In genomic region chr15:66075947-66076346, GRCh38 we compare ENCODE assay signal across 22 cellular contexts.
A peak's percentile ranks its signal among the peaks of the same experiment; 100 is the strongest.
DNase-seq lines count a peak whose midpoint lies in the region; ATAC-seq and TF ChIP-seq lines count a peak whose summit lies in the region.
"Had no signal": no experiment of that assay in that cellular context is flagged by ENCODE, and none has a peak within 500 bp of the region (broad histone marks: within the 10 kb centered on the region; RNA-seq: fewer than 3 reads in every experiment).

No MANE protein-coding gene starts in this region.

- H3K4me3 ChIP-seq in HEK293 (ENCODE audit: low read depth, low read length), result no peak overlapping the region
- no peak overlapping the region for H3K4me3 ChIP-seq in RWPE2 (ENCODE audit: severe bottlenecking)
- no peak overlapping the region for H3K4me3 ChIP-seq in WERI-Rb-1 (ENCODE audit: low read depth, low read length)
- H3K4me3 ChIP-seq: BLaER1 had no signal

- H3K36me3 ChIP-seq in HEK293 (ENCODE audit: control insufficient read depth in 2 of 2, insufficient read depth in 1 of 2, low read length in 2 of 2), result no peaks in the 10 kb centered on the region
- no peaks in the 10 kb centered on the region for H3K36me3 ChIP-seq in RWPE2 (ENCODE audit: low read depth)
- H3K36me3 ChIP-seq in WERI-Rb-1, result no peaks in the 10 kb centered on the region
- H3K36me3 ChIP-seq: BE2C, BLaER1 had no signal

- H3K27me3 ChIP-seq in RWPE2 (ENCODE audit: insufficient read depth, poor library complexity, severe bottlenecking) (no peaks in the 10 kb centered on the region), WERI-Rb-1 (ENCODE audit: insufficient read depth, low read depth, severe bottlenecking) (no peaks in the 10 kb centered on the region)
- H3K27me3 ChIP-seq: BE2C, BLaER1 had no signal

- H3K4me1 ChIP-seq in HEK293 (ENCODE audit: control insufficient read depth, insufficient read depth, low read length), result no peaks in the 10 kb centered on the region
- H3K4me1 ChIP-seq in RWPE2 (ENCODE audit: insufficient read depth, poor library complexity, severe bottlenecking), result no peaks in the 10 kb centered on the region
- H3K4me1 ChIP-seq: BE2C had no signal

- H3K9me3 ChIP-seq in HEK293 (ENCODE audit: control insufficient read depth, insufficient read depth, low read depth, low read length) (no peaks in the 10 kb centered on the region), RWPE2 (ENCODE audit: severe bottlenecking) (no peaks in the 10 kb centered on the region), WERI-Rb-1 (ENCODE audit: severe bottlenecking) (no peaks in the 10 kb centered on the region)
- H3K9me3 ChIP-seq: BE2C, BLaER1 had no signal

- POLR2A ChIA-PET in HEK293 (lab: Yijun Ruan, JAX), result no interaction called here

- TF ChIP-seq CTCF in HEK293 (tag by site-specific recombination; IDR thresholded peaks at IDR 0.05), result no peak
- no peak for TF ChIP-seq CTCF in RWPE2 (IDR thresholded peaks at IDR 0.05; ENCODE audit: poor library complexity, severe bottlenecking)
- TF ChIP-seq CTCF in WERI-Rb-1 (IDR thresholded peaks at IDR 0.05; ENCODE audit: low read depth, low read length), result no peak

- CTCF ChIA-PET in HEK293 (lab: Yijun Ruan, JAX), result interaction anchor here (0.6 to 1.0 kb wide), 2 partner anchors 29 to 116 kb away, joined by 3 read pairs; no protein-coding TSS in a partner anchor

- ATAC-seq in RWPE2 (ENCODE audit: low read depth) (no peak), GM18502 (IDR thresholded peaks at IDR 0.05; ENCODE audit: poor library complexity, unreplicated experiment) (no peak)

- DNase-seq in activated effector memory CD4-positive, alpha-beta T cell treated with anti-CD3 and anti-CD28 coated beads, Interleukin-2, amount 50 U/mL, for 16 hours, result peak; percentile 22
- DNase-seq in activated effector memory CD4-positive, alpha-beta T cell treated with Interleukin-2 at 50 U/mL for 16 hours, result no peak
- DNase-seq in RWPE2 (ENCODE audit: low spot score) (peak; percentile 6), mesenteric fat pad (ENCODE audit: low spot score) (peak; percentile 14), GF-D8 (lab: John Stamatoyannopoulos, UW) (no peak), WERI-Rb-1 (no peak)
- DNase-seq: 8988T; ACHN; BE2C; CD4-positive, alpha-beta memory T cell; CD4-positive, CD25-positive, alpha-beta regulatory T cell; CD8-positive, alpha-beta memory T cell; COR-L47; DMS153; DMS53; DMS79; DND-41; EL; GDM1 had no signal

- no peak overlapping the region for H3K27ac ChIP-seq in HEK293 (ENCODE audit: extremely low read depth, low read depth, low read length)
- H3K27ac ChIP-seq in RWPE2 (ENCODE audit: poor library complexity, severe bottlenecking), result no peak overlapping the region
- H3K27ac ChIP-seq in WERI-Rb-1, result no peak overlapping the region
- H3K27ac ChIP-seq: BLaER1 had no signal

TF ChIP-seq in HEK293, 187 proteins besides CTCF, POLR2A, EP300 and RAD21:
- no peak for TF ChIP-seq TSHZ1 (tag by site-specific recombination; IDR thresholded peaks at IDR 0.05; ENCODE audit: borderline replicate concordance)
- peak; percentile 94 for TF ChIP-seq ZNF366 (tag by site-specific recombination; conservative IDR thresholded peaks at IDR 0.05)

Comparison
In these comparisons a context has a peak if more than half of its experiments do, and no peak if none do; other contexts are left out.
1. DNase-seq: peak in activated effector memory CD4-positive, alpha-beta T cell treated with anti-CD3 and anti-CD28 coated beads, Interleukin-2, amount 50 U/mL, for 16 hours (single experiment), RWPE2 (single experiment) and mesenteric fat pad (single experiment); none in activated effector memory CD4-positive, alpha-beta T cell treated with Interleukin-2 at 50 U/mL for 16 hours (single experiment), GF-D8 (single experiment) and WERI-Rb-1 (single experiment).